18 cellular contexts compared by ENCODE assay signal in genomic region chr4:170428929-170429328, GRCh38.
"Had no signal": no experiment of that assay in that cellular context is flagged by ENCODE, and none has a peak within 500 bp of the region (broad histone marks: within the 10 kb centered on the region; RNA-seq: fewer than 3 reads in every experiment).

No MANE protein-coding gene starts in this region.

- H3K27me3 Mint-ChIP-seq: naive thymus-derived CD4-positive, alpha-beta T cell; stimulated activated naive B cell treated with anti-CD40 and anti-IgM and Interleukin-4, amounts not matched to agents 10 μg/mL and 1 μg/mL and 100 μg/mL, for 72 hours; stimulated activated naive CD8-positive, alpha-beta T cell treated with anti-CD3 and anti-CD28 coated beads, Interleukin-15, amount 100 ng/mL, for 72 hours had no signal

- ATAC-seq: heart left ventricle; naive thymus-derived CD4-positive, alpha-beta T cell; stimulated activated naive B cell treated with anti-CD40 and anti-IgM and Interleukin-4, amounts not matched to agents 10 μg/mL and 1 μg/mL and 100 μg/mL, for 72 hours; stimulated activated naive CD8-positive, alpha-beta T cell treated with anti-CD3 and anti-CD28 coated beads, Interleukin-15, amount 100 ng/mL, for 72 hours; upper lobe of right lung had no signal

- H3K4me3 Mint-ChIP-seq: naive thymus-derived CD4-positive, alpha-beta T cell; stimulated activated naive B cell treated with anti-CD40 and anti-IgM and Interleukin-4, amounts not matched to agents 10 μg/mL and 1 μg/mL and 100 μg/mL, for 72 hours; stimulated activated naive CD8-positive, alpha-beta T cell treated with anti-CD3 and anti-CD28 coated beads, Interleukin-15, amount 100 ng/mL, for 72 hours had no signal

- H3K27ac Mint-ChIP-seq: naive thymus-derived CD4-positive, alpha-beta T cell; stimulated activated naive B cell treated with anti-CD40 and anti-IgM and Interleukin-4, amounts not matched to agents 10 μg/mL and 1 μg/mL and 100 μg/mL, for 72 hours; stimulated activated naive CD8-positive, alpha-beta T cell treated with anti-CD3 and anti-CD28 coated beads, Interleukin-15, amount 100 ng/mL, for 72 hours had no signal

- H3K4me1 ChIP-seq: heart left ventricle, right atrium auricular region, sigmoid colon, testis, tibial nerve, upper lobe of right lung, vagina had no signal

- H3K36me3 ChIP-seq: heart left ventricle, right atrium auricular region, sigmoid colon, tibial nerve, upper lobe of right lung, vagina had no signal

- H3K4me3 ChIP-seq: coronary artery, heart left ventricle, right atrium auricular region, sigmoid colon, skin epidermis, testis, tibial nerve, upper lobe of right lung, vagina had no signal

- H3K27ac ChIP-seq: coronary artery, heart left ventricle, right atrium auricular region, sigmoid colon, skin epidermis, testis, tibial nerve, upper lobe of right lung, vagina had no signal

- H3K27me3 ChIP-seq: heart left ventricle, right atrium auricular region, sigmoid colon, testis, tibial nerve, upper lobe of right lung, vagina had no signal

- H3K36me3 Mint-ChIP-seq: naive thymus-derived CD4-positive, alpha-beta T cell; stimulated activated naive B cell treated with anti-CD40 and anti-IgM and Interleukin-4, amounts not matched to agents 10 μg/mL and 1 μg/mL and 100 μg/mL, for 72 hours had no signal

- H3K4me1 Mint-ChIP-seq: naive thymus-derived CD4-positive, alpha-beta T cell; stimulated activated naive B cell treated with anti-CD40 and anti-IgM and Interleukin-4, amounts not matched to agents 10 μg/mL and 1 μg/mL and 100 μg/mL, for 72 hours; stimulated activated naive CD8-positive, alpha-beta T cell treated with anti-CD3 and anti-CD28 coated beads, Interleukin-15, amount 100 ng/mL, for 72 hours had no signal

- DNase-seq: effector CD4-positive, alpha-beta T cell; foreskin melanocyte; heart left ventricle; hypothalamus; kidney glomerular epithelial cell; naive thymus-derived CD4-positive, alpha-beta T cell; sigmoid colon; stimulated activated CD4-positive, alpha-beta T cell treated with anti-CD3 and anti-CD28 coated beads, Interleukin-2, amount 100 ng/mL, for 24 hours; stimulated activated CD4-positive, alpha-beta T cell treated with anti-CD3 and anti-CD28 coated beads, Interleukin-4, amount 100 ng/mL, for 4 hours; stimulated activated naive B cell treated with anti-CD40 and anti-IgM and Interleukin-4, amounts not matched to agents 10 μg/mL and 1 μg/mL and 100 μg/mL, for 72 hours; stimulated activated naive CD8-positive, alpha-beta T cell treated with anti-CD3 and anti-CD28 coated beads, Interleukin-15, amount 100 ng/mL, for 72 hours; testis; upper lobe of right lung had no signal

- H3K9me3 ChIP-seq: right atrium auricular region, sigmoid colon, testis, tibial nerve, upper lobe of right lung, vagina had no signal
